21 cellular contexts compared by ENCODE assay signal in the genomic region with DNA sequence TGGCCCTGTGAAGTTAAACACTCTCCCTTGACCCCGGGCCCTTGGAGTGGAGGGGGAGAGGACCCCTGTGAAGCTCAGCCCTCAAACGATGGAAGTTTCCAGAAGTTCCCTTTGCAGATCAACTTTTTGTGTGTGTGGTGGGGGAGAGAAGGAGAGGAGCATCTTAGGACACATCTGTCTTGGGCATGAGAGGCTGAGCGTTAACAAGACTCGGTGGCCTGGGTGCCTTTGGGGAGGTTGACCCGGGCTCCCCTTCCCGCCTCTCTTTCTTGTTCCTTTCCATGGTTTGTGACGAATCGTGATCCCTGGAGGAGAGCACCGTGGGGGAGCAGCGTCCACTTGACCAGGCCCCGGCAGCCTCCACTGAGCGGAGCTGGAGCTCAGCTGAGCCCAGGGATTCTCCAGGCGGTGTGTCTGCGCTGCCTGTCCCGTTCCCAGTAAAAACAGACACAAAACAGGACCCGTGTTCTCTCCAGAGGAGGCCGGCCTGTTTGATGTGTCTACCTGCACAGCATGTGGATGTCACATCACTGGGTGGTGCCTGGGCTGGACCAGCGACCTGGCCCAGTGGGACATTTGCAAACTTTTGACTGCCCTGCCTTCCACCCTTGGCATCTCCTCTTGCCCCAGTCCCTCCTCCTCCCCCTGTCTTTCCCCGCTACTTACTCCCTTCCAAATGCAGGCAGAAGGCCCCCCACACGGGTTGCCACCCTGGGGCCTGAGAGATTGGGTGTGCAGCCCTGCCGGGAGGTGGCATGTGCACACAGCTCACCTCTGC. TPM values are rescaled to one million over a fixed set of nuclear protein-coding genes. Genes with fewer than 3 reads are reported as not detected.
DNase-seq lines count a peak whose midpoint lies in the region; ATAC-seq, FAIRE-seq and TF ChIP-seq lines count a peak whose summit lies in the region.
"Had no signal": no experiment of that assay in that cellular context is flagged by ENCODE, and none has a peak within 500 bp of the region (broad histone marks: within the 10 kb centered on the region; RNA-seq: fewer than 3 reads in every experiment).

No MANE protein-coding gene starts in this region.

- no peak for FAIRE-seq in H1 (lab: Jason Lieb, UNC)
- FAIRE-seq: A549, G401.6 had no signal

- no peak for ATAC-seq in GM23338
- no peak for ATAC-seq in PC-3

- peaks cover 44% of the 10 kb centered on the region for H3K4me1 Mint-ChIP-seq in GM23338

- H3K23me2 ChIP-seq in H1 (ENCODE audit: low read depth, low read length), result peaks cover 2% of the 10 kb centered on the region; the same call in 1 of the 2 replicates

- peaks cover 68% of the 10 kb centered on the region for H3K27me3 Mint-ChIP-seq in GM23338 (ENCODE audit: insufficient read depth, low read depth, poor library complexity)

- H4K5ac ChIP-seq in H1 (ENCODE audit: insufficient read length, low read depth, low read length), result no peak overlapping the region

- H3K36me3 ChIP-seq in GM23338 (ENCODE audit: insufficient read depth), result no peaks in the 10 kb centered on the region
- no peaks in the 10 kb centered on the region for H3K36me3 ChIP-seq in MM.1S (replicated peaks; ENCODE audit: insufficient read depth, low read length)
- 0 out of 8 replicates have a peak, but pooled peaks cover 0 to 3% (median 0%) of the 10 kb centered on the region in 4 experiments for H3K36me3 ChIP-seq in H1 (ENCODE audit: control insufficient read depth in 2 of 4, insufficient read depth in 4 of 4, low read length in 3 of 4)
- no peaks in the 10 kb centered on the region for H3K36me3 ChIP-seq in testis (ENCODE audit: low read depth, missing control alignments)
- no peaks in the 10 kb centered on the region for H3K36me3 ChIP-seq in PC-3 (ENCODE audit: low read depth, low read length)
- H3K36me3 ChIP-seq: BLaER1 treated with 17β-estradiol and CSF1 and Interleukin-3, amounts not matched to agents 10 nM and 100 nM; MG63; Peyer's patch had no signal

- H3K4ac ChIP-seq in H1 (replicated peaks; ENCODE audit: insufficient read length, low read depth, low read length), result no peak overlapping the region

- no peaks in the 10 kb centered on the region for H3F3A ChIP-seq in GM23338 (replicated peaks; ENCODE audit: low read depth)
- no peaks in the 10 kb centered on the region for H3F3A ChIP-seq in MM.1S (ENCODE audit: insufficient read depth, low read length)
- no peaks in the 10 kb centered on the region for H3F3A ChIP-seq in PC-3 (ENCODE audit: low read length, unreplicated experiment)

- H3K9me3 ChIP-seq in MM.1S (replicated peaks; ENCODE audit: insufficient read depth, low read length) (no peaks in the 10 kb centered on the region), H1 (ENCODE audit: insufficient read depth in 2 of 2, low read depth in 1 of 2, low read length in 1 of 2) (peaks cover 0 to 6% of the 10 kb centered on the region in 2 experiments; a peak in 1 of 4 replicates), testis (no peaks in the 10 kb centered on the region), PC-3 (ENCODE audit: low read length) (no peaks in the 10 kb centered on the region)
- H3K9me3 ChIP-seq: A549, Caco-2, MG63, Peyer's patch had no signal

- TF ChIP-seq RAD21 in H1 (IDR thresholded peaks at IDR 0.05 in 1 of 2, conservative IDR thresholded peaks at IDR 0.05 in 1 of 2; ENCODE audit: low read depth in 2 of 2, low read length in 2 of 2), result no peak

- no peak overlapping the region for H3K23ac ChIP-seq in H1 (ENCODE audit: insufficient read length)

- H3K9me2 ChIP-seq in GM23338 (ENCODE audit: insufficient read depth) (no peaks in the 10 kb centered on the region), MM.1S (replicated peaks; ENCODE audit: insufficient read depth, low read length) (no peaks in the 10 kb centered on the region), PC-3 (replicated peaks; ENCODE audit: low read length) (no peaks in the 10 kb centered on the region)

- 18% methylated on average over 20 of the region's 21 CpGs; no CpG with 5 or more reads in 1 of the 2 experiments for WGBS in H1 (ENCODE audit: extremely low coverage in 1 of 2, insufficient coverage in 1 of 2, insufficient read length in 1 of 2, insufficient replicate concordance in 2 of 2, low coverage in 1 of 2, low lambda C conversion rate in 2 of 2, missing lambda C conversion rate in 1 of 2), 2 experiments
- WGBS in testis, 2 donors, result 39 to 52% methylated on average over 17 to 21 of the region's 21 CpGs

- DNase-seq in GM23338 (ENCODE audit: low spot score) (no peak), MM.1S (peak; percentile 5), H1 (ENCODE audit: low read depth in 1 of 2, low spot score in 2 of 2) (no peak), retina (peak; percentile 36), testis (no peak), PC-3 (no peak), NCI-H526 treated with DMSO at 0.1 percent for 48 hours (lab: John Stamatoyannopoulos, UW) (no peak)
- DNase-seq: AML-193, Caco-2, KG1, MG63, NCI-H2029 treated with DMSO at 0.1 percent for 48 hours, NCI-H69, Peyer's patch, SIG-M5 had no signal

- TF ChIP-seq CTCF in GM23338 (conservative IDR thresholded peaks at IDR 0.05; ENCODE audit: low read depth in 2 of 2) (no peak), MM.1S (IDR thresholded peaks at IDR 0.05; ENCODE audit: low read length) (no peak), H1 (IDR thresholded peaks at IDR 0.05; ENCODE audit: control extremely low read depth in 1 of 3, insufficient read depth in 1 of 3, low read depth in 1 of 3, low read length in 3 of 3) (no peak), testis (IDR thresholded peaks at IDR 0.05) (no peak), PC-3 (conservative IDR thresholded peaks at IDR 0.05; ENCODE audit: low read depth, low read length) (no peak)

- POLR2A ChIA-PET in H1 (lab: Charles Lee; ENCODE audit: partially characterized antibody), result interaction anchor here (0.9 kb wide), 1 partner anchor 10 kb away, joined by 3 read pairs; no protein-coding TSS in a partner anchor
- POLR2A ChIA-PET in PC-3 (lab: Charles Lee; ENCODE audit: unreplicated experiment), result interaction anchor here (0.6 kb wide), 1 partner anchor 105 kb away, joined by 3 read pairs; no protein-coding TSS in a partner anchor

- BruUV-seq in PC-3 (replicated peaks; lab: Mats Ljungman, UMichigan), result no TSS peak

- TF ChIP-seq POLR2A in H1 (IDR thresholded peaks at IDR 0.05; ENCODE audit: control extremely low read depth in 1 of 2, low read depth in 2 of 2, low read length in 2 of 2) (no peak), testis (IDR thresholded peaks at IDR 0.05) (no peak)

- H3K9ac ChIP-seq in MM.1S (ENCODE audit: low read length) (no peak overlapping the region), H1 (replicated peaks in 1 of 4; ENCODE audit: extremely low read depth in 1 of 4, low read depth in 3 of 4, low read length in 3 of 4) (no peak overlapping the region), PC-3 (ENCODE audit: low read length) (no peak overlapping the region)
- H3K9ac ChIP-seq: BLaER1 treated with 17β-estradiol and CSF1 and Interleukin-3, amounts not matched to agents 10 nM and 100 nM; GM23248 had no signal

- H4K91ac ChIP-seq in H1 (replicated peaks; ENCODE audit: insufficient read length, low read length), result no peak overlapping the region

- H3K27ac Mint-ChIP-seq in GM23338, result no peak overlapping the region

- no peak overlapping the region for H2BK120ac ChIP-seq in H1 (replicated peaks; ENCODE audit: low read depth, low read length)

- H3K4me2 ChIP-seq in GM23338 (no peak overlapping the region), MM.1S (ENCODE audit: low read depth, low read length) (no peak overlapping the region), H1 (ENCODE audit: insufficient read depth in 1 of 2, low read depth in 2 of 2, low read length in 2 of 2) (peak overlapping the region; percentile 13 to 54; a peak in 3 of 4 replicates), PC-3 (ENCODE audit: low read length) (no peak overlapping the region)
- H3K4me2 ChIP-seq: A549; BLaER1 treated with 17β-estradiol and CSF1 and Interleukin-3, amounts not matched to agents 10 nM and 100 nM had no signal

- no peak overlapping the region for H2BK15ac ChIP-seq in H1 (ENCODE audit: low read length)

- no peak overlapping the region for H2BK5ac ChIP-seq in H1 (ENCODE audit: low read depth, low read length)

- no peak for TF ChIP-seq EP300 in H1 (IDR thresholded peaks at IDR 0.05; ENCODE audit: borderline replicate concordance in 1 of 2, low read depth in 2 of 2, low read length in 2 of 2)

- no peak overlapping the region for H3K14ac ChIP-seq in H1 (ENCODE audit: insufficient read length)

- H3K56ac ChIP-seq in H1 (replicated peaks; ENCODE audit: insufficient read length, low read depth, low read length), result no peak overlapping the region

- H4K20me1 ChIP-seq in GM23338 (replicated peaks; ENCODE audit: insufficient read depth), result peaks cover 10% of the 10 kb centered on the region; the same call in 1 of the 2 replicates
- H4K20me1 ChIP-seq in MM.1S (ENCODE audit: insufficient read depth, low read length), result no peaks in the 10 kb centered on the region
- H4K20me1 ChIP-seq in H1 (replicated peaks in 1 of 2; ENCODE audit: control insufficient read depth in 1 of 2, insufficient read depth in 2 of 2, low read length in 2 of 2), result peaks cover 10 to 27% of the 10 kb centered on the region in 2 experiments
- H4K20me1 ChIP-seq in PC-3 (ENCODE audit: low read length), result no peaks in the 10 kb centered on the region

- H3K18ac ChIP-seq in H1 (ENCODE audit: extremely low read depth, low read length), result no peak overlapping the region; the same call in 1 of the 2 replicates

- H3K27ac ChIP-seq in GM23338 (ENCODE audit: low read depth) (no peak overlapping the region), MM.1S (ENCODE audit: low read length) (no peak overlapping the region), H1 (ENCODE audit: low read depth, low read length) (no peak overlapping the region), testis (no peak overlapping the region), PC-3 (ENCODE audit: low read length) (no peak overlapping the region)
- H3K27ac ChIP-seq: BLaER1 treated with 17β-estradiol and CSF1 and Interleukin-3, amounts not matched to agents 10 nM and 100 nM; GM23248; Peyer's patch; SK-N-MC had no signal

- no peak overlapping the region for H3K4me3 ChIP-seq in GM23338
- H3K4me3 ChIP-seq in MM.1S (ENCODE audit: low read length), result no peak overlapping the region
- H3K4me3 ChIP-seq in H1 (ENCODE audit: extremely low read depth in 1 of 4, insufficient read depth in 2 of 4, low read depth in 3 of 4, low read length in 4 of 4), result peak overlapping the region in 1 of 4 experiments; percentile 24; a peak in 1 of 8 replicates
- H3K4me3 ChIP-seq in testis, result no peak overlapping the region
- H3K4me3 ChIP-seq in PC-3 (ENCODE audit: low read length), result no peak overlapping the region
- H3K4me3 ChIP-seq: A549; BLaER1 treated with 17β-estradiol and CSF1 and Interleukin-3, amounts not matched to agents 10 nM and 100 nM; GM23248; MG63; Peyer's patch; SK-N-MC had no signal

- H3K9me3 Mint-ChIP-seq in GM23338, result peaks cover 7% of the 10 kb centered on the region
- H3K9me3 Mint-ChIP-seq: CD4-positive, alpha-beta memory T cell had no signal

- peak overlapping the region; percentile 19; the same call in 1 of the 2 replicates for H2BK12ac ChIP-seq in H1 (ENCODE audit: low read depth, low read length)

- H3K4me1 ChIP-seq in GM23338 (ENCODE audit: insufficient read depth) (peaks cover 20% of the 10 kb centered on the region), MM.1S (ENCODE audit: low read length) (no peaks in the 10 kb centered on the region), H1 (replicated peaks in 1 of 4; ENCODE audit: control insufficient read depth in 3 of 4, insufficient read depth in 4 of 4, low read length in 3 of 4) (peaks cover 0 to 44% (median 23%) of the 10 kb centered on the region in 4 experiments; a peak in 6 of 7 replicates), testis (peaks cover 10% of the 10 kb centered on the region), PC-3 (ENCODE audit: insufficient read depth, low read length) (peaks cover 26% of the 10 kb centered on the region)

- H3K4me3 Mint-ChIP-seq in GM23338, result peak overlapping the region; percentile 17; the same call in 1 of the 3 replicates
- H3K4me3 Mint-ChIP-seq: CD4-positive, alpha-beta memory T cell had no signal

- peaks cover 64% of the 10 kb centered on the region for H3K27me3 ChIP-seq in GM23338 (ENCODE audit: insufficient read depth)
- peaks cover 80% of the 10 kb centered on the region for H3K27me3 ChIP-seq in MM.1S (replicated peaks; ENCODE audit: insufficient read depth, low read length)
- peaks cover 57 to 71% (median 62%) of the 10 kb centered on the region in 4 experiments for H3K27me3 ChIP-seq in H1 (replicated peaks in 1 of 4; ENCODE audit: control insufficient read depth in 3 of 4, extremely low read depth in 1 of 4, insufficient read depth in 3 of 4, low read length in 3 of 4)
- no peaks in the 10 kb centered on the region for H3K27me3 ChIP-seq in testis
- H3K27me3 ChIP-seq in PC-3 (ENCODE audit: low read length), result peaks cover 43% of the 10 kb centered on the region

- intact Hi-C loops in testis (cut with DNase I; ENCODE audit: low total_unique reads) (no loop called here), PC-3 (cut with micrococcal nuclease) (loop anchor here (5.0 kb wide), 1 partner anchor 148 kb away; no protein-coding TSS in a partner anchor)

- H4K8ac ChIP-seq in H1 (ENCODE audit: extremely low read depth, insufficient read depth, low read length), result no peak overlapping the region

- CTCF ChIA-PET in H1 (lab: Charles Lee; ENCODE audit: partially characterized antibody), result interaction anchor here (0.6 to 2.3 kb wide), 9 partner anchors 17 to 1386 kb away, joined by 3 to 6 read pairs (median 3); no protein-coding TSS in a partner anchor
- CTCF ChIA-PET in PC-3 (lab: Charles Lee), result interaction anchor here (0.6 to 1.7 kb wide), 3 partner anchors 138 to 712 kb away, joined by 3 to 8 read pairs (median 3); no protein-coding TSS in a partner anchor

- no peaks in the 10 kb centered on the region for H3K79me1 ChIP-seq in H1 (ENCODE audit: low read depth, low read length)

- no peak overlapping the region for H2BK20ac ChIP-seq in H1 (ENCODE audit: low read length)

- no peak overlapping the region for H2AFZ ChIP-seq in GM23338
- no peak overlapping the region for H2AFZ ChIP-seq in MM.1S (ENCODE audit: low read length)
- no peak overlapping the region for H2AFZ ChIP-seq in H1 (ENCODE audit: low read length)
- no peak overlapping the region for H2AFZ ChIP-seq in PC-3 (ENCODE audit: low read length)
- H2AFZ ChIP-seq: GM23248 had no signal

- no peaks in the 10 kb centered on the region for H3K36me3 Mint-ChIP-seq in GM23338 (ENCODE audit: low read depth)
- H3K36me3 Mint-ChIP-seq: CD4-positive, alpha-beta memory T cell had no signal

- H2AK5ac ChIP-seq in H1 (ENCODE audit: low read depth, low read length), result no peak overlapping the region

- no peaks in the 10 kb centered on the region for H3K79me2 ChIP-seq in GM23338 (replicated peaks; ENCODE audit: insufficient read depth)
- H3K79me2 ChIP-seq in MM.1S (ENCODE audit: low read length), result no peaks in the 10 kb centered on the region
- no peaks in the 10 kb centered on the region for H3K79me2 ChIP-seq in H1 (ENCODE audit: control insufficient read depth in 1 of 2, insufficient read depth in 2 of 2, low read length in 2 of 2)
- no peaks in the 10 kb centered on the region for H3K79me2 ChIP-seq in PC-3 (ENCODE audit: low read length)

RNA-seq across cellular contexts. Expression of gene SHH, which starts 1.7 kb away (rescaled TPM):
- total RNA-seq in GM23338 (2014; rRNA removed; shearing (Covaris generic)), result not detected in 2 replicates
- not detected in 2 replicates for polyA plus RNA-seq in GM23338 (2016; fragmentation: Nextera tagmentation; extraction: Ambion mirVana)
- total RNA-seq in H1 (2021; fragmentation: NEBNext Ultra II Directional; extraction: Animal tissue kit (Norgen Biotek cat#: 25700)), result not detected in 2 replicates
- polyA plus RNA-seq in H1 (2011; rRNA removed), result not detected in 2 replicates
- polyA plus RNA-seq in H1 (2011; cell fraction: cytosol; rRNA removed), result 0.01 TPM
- not detected for polyA plus RNA-seq in H1 (2011; cell fraction: nucleus; rRNA removed)
- not detected in 4 replicates for polyA plus RNA-seq in H1 (2012, experiment 1 of 2)
- not detected for polyA plus RNA-seq in H1 (2012, experiment 2 of 2)
- under 0.01 TPM for polyA plus RNA-seq in H1 (2013, experiment 1 of 2)
- 0.04 TPM for polyA plus RNA-seq in H1 (2013, experiment 2 of 2)
- 0.03 TPM in 1 of 2 replicates, not detected in the other for polyA minus RNA-seq in H1 (2011; rRNA and poly(A)+ RNA removed)
- polyA minus RNA-seq in H1 (2011; cell fraction: cytosol; rRNA and poly(A)+ RNA removed), result not detected
- polyA minus RNA-seq in H1 (2011; cell fraction: nucleus; rRNA and poly(A)+ RNA removed), result not detected
- total RNA-seq in testis, result under 1 TPM in 1 of 2 donors, not detected in 1; 0.06 TPM
- 1.0 TPM for polyA plus RNA-seq in testis (ENCODE audit: insufficient read depth, low read depth, low replicate concordance)
- total RNA-seq in PC-3 (2014; rRNA removed), result 0.11 and 0.12 TPM in 2 replicates
- total RNA-seq: CD4-positive, alpha-beta memory T cell; GM23248 had no signal
- polyA plus RNA-seq: GM23248 had no signal

Comparison
In these comparisons a context has a peak if more than half of its experiments do, and no peak if none do; other contexts are left out.
1. DNase-seq: peak in MM.1S (single experiment) and retina (single experiment); none in GM23338 (single experiment), H1 (0 of 2), testis (single experiment), PC-3 (single experiment) and NCI-H526 treated with DMSO at 0.1 percent for 48 hours (single experiment).
2. H3K4me2 ChIP-seq: peak in H1 (2 of 2); none in GM23338 (single experiment), MM.1S (single experiment) and PC-3 (single experiment).